1 cellular context compared by ENCODE assay signal in genomic region chr3:18987070-18987469, GRCh38.
TF ChIP-seq lines count a peak whose summit lies in the region.

No MANE protein-coding gene starts in this region.

TF ChIP-seq in GM23338, 12 proteins besides CTCF, POLR2A, EP300 and RAD21 (continued from another document):
- TF ChIP-seq REST (IDR thresholded peaks at IDR 0.05; ENCODE audit: unreplicated experiment) (no peak), JUNB (IDR thresholded peaks at IDR 0.05; ENCODE audit: unreplicated experiment) (no peak), NANOG (IDR thresholded peaks at IDR 0.05; ENCODE audit: borderline replicate concordance) (no peak), POLR2AphosphoS5 (IDR thresholded peaks at IDR 0.05; ENCODE audit: low read depth) (no peak), CREB1 (CRISPR knock-in tag; IDR thresholded peaks at IDR 0.05; ENCODE audit: low read depth) (no peak), EZH2phosphoT487 (IDR thresholded peaks at IDR 0.05; ENCODE audit: unreplicated experiment) (no peak), ZNF331 (CRISPR knock-in tag; IDR thresholded peaks at IDR 0.05; ENCODE audit: low read depth) (no peak), ZNF462 (CRISPR knock-in tag; IDR thresholded peaks at IDR 0.05) (no peak)
